8 cellular contexts compared by ENCODE assay signal in genomic region chr12:93502802-93503623, GRCh38. TPM values are rescaled to one million over a fixed set of nuclear protein-coding genes. Genes with fewer than 3 reads are reported as not detected.
DNase-seq lines count a peak whose midpoint lies in the region; ATAC-seq and TF ChIP-seq lines count a peak whose summit lies in the region.

No MANE protein-coding gene starts in this region.

- DNase-seq in heart left ventricle (peak in 2 of 5 donors; percentile 33 to 39), left cardiac atrium (no peak), NCI-H510A treated with DMSO at 0.1 percent for 48 hours (lab: John Stamatoyannopoulos, UW) (peak; percentile 13), erythroblast (lab: John Stamatoyannopoulos, UW) (peak; percentile 65 to 83), epidermal melanocyte (ENCODE audit: insufficient read length, low spot score) (no peak)
- peak; percentile 26 to 34 for DNase-seq in activated CD8-positive, alpha-beta memory T cell treated with anti-CD3 and anti-CD28 coated beads for 4 hours (ENCODE audit: low read depth in 2 of 2)

- H2AFZ ChIP-seq in parathyroid adenoma: no peak overlapping the region

- H3K4me2 ChIP-seq in parathyroid adenoma (ENCODE audit: low read length): no peak overlapping the region

- no peaks in the 10 kb centered on the region for H3K9me3 ChIP-seq in heart left ventricle
- no peaks in the 10 kb centered on the region for H3K9me3 ChIP-seq in parathyroid adenoma (ENCODE audit: control insufficient read depth, low read length)

- peak; percentile 66 to 87 (median 81) for TF ChIP-seq CTCF in heart left ventricle (IDR thresholded peaks at IDR 0.05)
- peak; percentile 89 for TF ChIP-seq CTCF in parathyroid adenoma (IDR thresholded peaks at IDR 0.05)

- H3K79me2 ChIP-seq in parathyroid adenoma: no peaks in the 10 kb centered on the region

- intact Hi-C loops in heart left ventricle (cut with DNase I): loop anchor here (2.0 to 10.0 kb wide), 14 partner anchors 49 to 600 kb away; no protein-coding TSS in a partner anchor
- intact Hi-C loops in left cardiac atrium (cut with DNase I): loop anchor here (2.0 to 10.0 kb wide), 5 partner anchors 64 to 600 kb away; no protein-coding TSS in a partner anchor

- WGBS in heart left ventricle, 4 donors: 67 to 80% (median 73%) methylated on average over 11 of the region's 11 CpGs

- H3K4me3 ChIP-seq in heart left ventricle (no peak overlapping the region), parathyroid adenoma (ENCODE audit: low read depth, low read length) (no peak overlapping the region)

- ATAC-seq in heart left ventricle: peak in 1 of 4 donors; percentile 28
- no peak for ATAC-seq in left cardiac atrium
- ATAC-seq in HG03460 (IDR thresholded peaks at IDR 0.05; ENCODE audit: unreplicated experiment): no peak

- no peaks in the 10 kb centered on the region for H3K27me3 ChIP-seq in heart left ventricle
- no peaks in the 10 kb centered on the region for H3K27me3 ChIP-seq in parathyroid adenoma (ENCODE audit: control insufficient read depth, insufficient read depth, low read length)

- H3K4me1 ChIP-seq in heart left ventricle (peaks cover 0 to 11% (median 0%) of the 10 kb centered on the region in 12 donors), parathyroid adenoma (no peaks in the 10 kb centered on the region)

- H3K36me3 ChIP-seq in heart left ventricle (peaks cover 0 to 50% (median 20%) of the 10 kb centered on the region in 9 donors), parathyroid adenoma (ENCODE audit: control insufficient read depth, insufficient read depth, low read length) (no peaks in the 10 kb centered on the region)

- no peak for TF ChIP-seq POLR2A in heart left ventricle (IDR thresholded peaks at IDR 0.05)
- TF ChIP-seq POLR2A in erythroblast (IDR thresholded peaks at IDR 0.05; ENCODE audit: low read length): no peak

- no peak overlapping the region for H3K9ac ChIP-seq in parathyroid adenoma

- no peak overlapping the region for H3K27ac ChIP-seq in heart left ventricle
- H3K27ac ChIP-seq in parathyroid adenoma: no peak overlapping the region

RNA-seq across cellular contexts. Expression of gene MRPL42, which starts 35.7 kb away (rescaled TPM):
- 10 to 100 TPM; 31.2 to 53.0 (median 46.7) TPM for total RNA-seq in heart left ventricle
- 10 to 100 TPM; 23.0 to 43.2 TPM for polyA plus RNA-seq in heart left ventricle
- 10 to 100 TPM; 43.2 to 51.8 TPM for total RNA-seq in left cardiac atrium

Comparison
In these comparisons a context has a peak if more than half of its experiments do, and no peak if none do; other contexts are left out.
1. DNase-seq: peak in NCI-H510A treated with DMSO at 0.1 percent for 48 hours (single experiment), activated CD8-positive, alpha-beta memory T cell treated with anti-CD3 and anti-CD28 coated beads for 4 hours (2 of 2) and erythroblast (2 of 2); none in left cardiac atrium (single experiment) and epidermal melanocyte (single experiment).